In genomic region chr14:59330455-59330854, GRCh38 we compare ENCODE assay signal across 11 cellular contexts.
A peak's percentile ranks its signal among the peaks of the same experiment; 100 is the strongest.
DNase-seq lines count a peak whose midpoint lies in the region; ATAC-seq, FAIRE-seq and TF ChIP-seq lines count a peak whose summit lies in the region.
"Had no signal": no experiment of that assay in that cellular context is flagged by ENCODE, and none has a peak within 500 bp of the region (broad histone marks: within the 10 kb centered on the region; RNA-seq: fewer than 3 reads in every experiment).

No MANE protein-coding gene starts in this region.

- H3K4me1 Mint-ChIP-seq in osteocyte (ENCODE audit: unreplicated experiment): peaks cover 15% of the 10 kb centered on the region

- no peaks in the 10 kb centered on the region for H4K20me1 ChIP-seq in H1 (replicated peaks in 1 of 2; ENCODE audit: control insufficient read depth in 1 of 2, insufficient read depth in 2 of 2, low read length in 2 of 2)
- no peaks in the 10 kb centered on the region for H4K20me1 ChIP-seq in smooth muscle cell (ENCODE audit: low read depth)
- H4K20me1 ChIP-seq in osteoblast (ENCODE audit: insufficient read depth, low read length): no peaks in the 10 kb centered on the region

- H2BK12ac ChIP-seq in H1 (ENCODE audit: low read depth, low read length): peak overlapping the region; percentile 19; the same call in 1 of the 2 replicates

- CTCF ChIA-PET in H1 (lab: Charles Lee; ENCODE audit: partially characterized antibody): interaction anchor here (3.3 kb wide), 1 partner anchor 10 kb away, joined by 9 read pairs; no protein-coding TSS in a partner anchor

- no peak overlapping the region for H3K4ac ChIP-seq in H1 (replicated peaks; ENCODE audit: insufficient read length, low read depth, low read length)

- H3K18ac ChIP-seq in H1 (ENCODE audit: extremely low read depth, low read length): no peak overlapping the region

- DNase-seq in H1 (ENCODE audit: low read depth in 1 of 2, low spot score in 2 of 2): no peak
- DNase-seq in transverse colon: peak; percentile 33
- no peak for DNase-seq in osteocyte (ENCODE audit: extremely low spot score, unreplicated experiment)
- DNase-seq in smooth muscle cell (lab: John Stamatoyannopoulos, UW; ENCODE audit: unreplicated experiment): no peak
- no peak for DNase-seq in osteoblast (ENCODE audit: insufficient read length, low spot score, missing footprints)
- DNase-seq: DMS153, NCI-H774, psoas muscle had no signal

- H3K9me3 Mint-ChIP-seq in osteocyte (ENCODE audit: unreplicated experiment): no peaks in the 10 kb centered on the region

- H3K36me3 Mint-ChIP-seq in osteocyte (ENCODE audit: unreplicated experiment): peaks cover 22% of the 10 kb centered on the region

- peak overlapping the region; percentile 68 for H2BK5ac ChIP-seq in H1 (ENCODE audit: low read depth, low read length)

- H3K14ac ChIP-seq in H1 (ENCODE audit: insufficient read length): no peak overlapping the region

- TF ChIP-seq CTCF in H1 (IDR thresholded peaks at IDR 0.05; ENCODE audit: control extremely low read depth in 1 of 3, insufficient read depth in 1 of 3, low read depth in 1 of 3, low read length in 3 of 3) (no peak), transverse colon (IDR thresholded peaks at IDR 0.05) (no peak), osteocyte (IDR thresholded peaks at IDR 0.05) (no peak), smooth muscle cell (IDR thresholded peaks at IDR 0.05; ENCODE audit: borderline replicate concordance, insufficient read depth, poor library complexity, severe bottlenecking) (no peak), osteoblast (IDR thresholded peaks at IDR 0.05; ENCODE audit: extremely low read depth, low read depth, low read length) (no peak)

- H4K91ac ChIP-seq in H1 (replicated peaks; ENCODE audit: insufficient read length, low read length): no peak overlapping the region

- no peak for TF ChIP-seq RAD21 in H1 (IDR thresholded peaks at IDR 0.05 in 1 of 2, conservative IDR thresholded peaks at IDR 0.05 in 1 of 2; ENCODE audit: low read depth in 2 of 2, low read length in 2 of 2)

- peak overlapping the region; percentile 46; the same call in 1 of the 2 replicates for H2AK5ac ChIP-seq in H1 (ENCODE audit: low read depth, low read length)

- H3K27me3 Mint-ChIP-seq in osteocyte (ENCODE audit: unreplicated experiment): no peaks in the 10 kb centered on the region

- H4K5ac ChIP-seq in H1 (ENCODE audit: insufficient read length, low read depth, low read length): no peak overlapping the region

- H3K4me3 Mint-ChIP-seq in osteocyte (ENCODE audit: unreplicated experiment): no peak overlapping the region

- in situ Hi-C loops in transverse colon (cut with MboI; ENCODE audit: low pct_ligation_motif_present in 1 of 4, low pct_unique_long_range_greater_than_20kb in 1 of 4, low sequenced_read_pairs in 3 of 4): no loop called here

- no peaks in the 10 kb centered on the region for H3K23me2 ChIP-seq in H1 (ENCODE audit: low read depth, low read length)

- no peak for FAIRE-seq in H1 (lab: Jason Lieb, UNC)
- FAIRE-seq: astrocyte had no signal

- POLR2A ChIA-PET in H1 (lab: Charles Lee; ENCODE audit: partially characterized antibody): no interaction called here

- H3K23ac ChIP-seq in H1 (ENCODE audit: insufficient read length): no peak overlapping the region

- no peaks in the 10 kb centered on the region for H3F3A ChIP-seq in smooth muscle cell (ENCODE audit: low read depth)

- H2BK15ac ChIP-seq in H1 (ENCODE audit: low read length): no peak overlapping the region

- 63% methylated on average over 5 of the region's 5 CpGs; no CpG with 5 or more reads in 1 of the 2 experiments for WGBS in H1 (ENCODE audit: extremely low coverage in 1 of 2, insufficient coverage in 1 of 2, insufficient read length in 1 of 2, insufficient replicate concordance in 2 of 2, low coverage in 1 of 2, low lambda C conversion rate in 2 of 2, missing lambda C conversion rate in 1 of 2), 2 experiments
- WGBS in transverse colon (ENCODE audit: low coverage in 1 of 2), 2 donors: 75% methylated on average over 5 of the region's 5 CpGs
- WGBS in smooth muscle cell (ENCODE audit: low lambda C conversion rate): 95% methylated on average over 5 of the region's 5 CpGs

- no peak overlapping the region for H3K27ac Mint-ChIP-seq in osteocyte (ENCODE audit: unreplicated experiment)

- H3K9me3 ChIP-seq in H1 (ENCODE audit: insufficient read depth in 2 of 2, low read depth in 1 of 2, low read length in 1 of 2) (no peaks in the 10 kb centered on the region), transverse colon (no peaks in the 10 kb centered on the region), smooth muscle cell (replicated peaks; ENCODE audit: low read depth) (no peaks in the 10 kb centered on the region), osteoblast (ENCODE audit: low read depth, low read length) (no peaks in the 10 kb centered on the region)
- H3K9me3 ChIP-seq: psoas muscle had no signal

- H3K36me3 ChIP-seq in H1 (ENCODE audit: control insufficient read depth in 2 of 4, insufficient read depth in 4 of 4, low read length in 3 of 4): peaks cover 0 to 10% (median 0%) of the 10 kb centered on the region in 4 experiments; a peak in 3 of 8 replicates
- H3K36me3 ChIP-seq in transverse colon: peaks cover 0 to 5% (median 3%) of the 10 kb centered on the region in 4 donors
- peaks cover 16% of the 10 kb centered on the region for H3K36me3 ChIP-seq in smooth muscle cell (ENCODE audit: low read depth)
- H3K36me3 ChIP-seq in osteoblast (ENCODE audit: insufficient read depth, low read length): peaks cover 20% of the 10 kb centered on the region

- H3K9ac ChIP-seq in H1 (replicated peaks in 1 of 4; ENCODE audit: extremely low read depth in 1 of 4, low read depth in 3 of 4, low read length in 3 of 4) (no peak overlapping the region), smooth muscle cell (ENCODE audit: low read depth) (no peak overlapping the region)

- intact Hi-C loops in transverse colon (cut with DNase I; ENCODE audit: low total_unique reads): no loop called here

- H3K27ac ChIP-seq in H1 (ENCODE audit: low read depth, low read length) (no peak overlapping the region), transverse colon (peak overlapping the region; percentile 27 to 84 (median 68)), smooth muscle cell (ENCODE audit: low read depth) (no peak overlapping the region), osteoblast (ENCODE audit: low read depth, low read length) (no peak overlapping the region)
- H3K27ac ChIP-seq: psoas muscle had no signal

- H3K27me3 ChIP-seq in H1 (replicated peaks in 1 of 4; ENCODE audit: control insufficient read depth in 3 of 4, extremely low read depth in 1 of 4, insufficient read depth in 3 of 4, low read length in 3 of 4) (no peaks in the 10 kb centered on the region), transverse colon (no peaks in the 10 kb centered on the region), smooth muscle cell (ENCODE audit: low read depth) (no peaks in the 10 kb centered on the region), osteoblast (ENCODE audit: insufficient read depth, low read length) (no peaks in the 10 kb centered on the region)

- peak overlapping the region; percentile 38; the same call in 1 of the 2 replicates for H2BK20ac ChIP-seq in H1 (ENCODE audit: low read length)

- H2AFZ ChIP-seq in H1 (ENCODE audit: low read length) (no peak overlapping the region), smooth muscle cell (ENCODE audit: low read depth) (no peak overlapping the region), osteoblast (ENCODE audit: low read length) (no peak overlapping the region)

- no peaks in the 10 kb centered on the region for H3K79me2 ChIP-seq in H1 (ENCODE audit: control insufficient read depth in 1 of 2, insufficient read depth in 2 of 2, low read length in 2 of 2)
- H3K79me2 ChIP-seq in smooth muscle cell (ENCODE audit: low read depth): no peaks in the 10 kb centered on the region
- no peaks in the 10 kb centered on the region for H3K79me2 ChIP-seq in osteoblast (ENCODE audit: insufficient read depth, low read length)

- H3K4me1 ChIP-seq in H1 (replicated peaks in 1 of 4; ENCODE audit: control insufficient read depth in 3 of 4, insufficient read depth in 4 of 4, low read length in 3 of 4) (peaks cover 0 to 15% (median 6%) of the 10 kb centered on the region in 4 experiments; a peak in 3 of 7 replicates), transverse colon (peaks cover 4 to 21% (median 12%) of the 10 kb centered on the region in 4 donors), smooth muscle cell (ENCODE audit: low read depth) (peaks cover 24% of the 10 kb centered on the region), osteoblast (ENCODE audit: insufficient read depth, low read length) (peaks cover 23% of the 10 kb centered on the region)

- H3K4me3 ChIP-seq in H1 (ENCODE audit: extremely low read depth in 1 of 4, insufficient read depth in 2 of 4, low read depth in 3 of 4, low read length in 4 of 4) (no peak overlapping the region), transverse colon (no peak overlapping the region), smooth muscle cell (no peak overlapping the region), osteoblast (ENCODE audit: insufficient read depth, low read length) (no peak overlapping the region)
- H3K4me3 ChIP-seq: psoas muscle had no signal

- H3K56ac ChIP-seq in H1 (replicated peaks; ENCODE audit: insufficient read length, low read depth, low read length): no peak overlapping the region

- TF ChIP-seq POLR2A in H1 (IDR thresholded peaks at IDR 0.05; ENCODE audit: control extremely low read depth in 1 of 2, low read depth in 2 of 2, low read length in 2 of 2) (no peak), transverse colon (IDR thresholded peaks at IDR 0.05) (no peak)

- no peaks in the 10 kb centered on the region for H3K79me1 ChIP-seq in H1 (ENCODE audit: low read depth, low read length)

- H4K8ac ChIP-seq in H1 (ENCODE audit: extremely low read depth, insufficient read depth, low read length): no peak overlapping the region

- H3K4me2 ChIP-seq in H1 (ENCODE audit: insufficient read depth in 1 of 2, low read depth in 2 of 2, low read length in 2 of 2) (peak overlapping the region in 1 of 2 experiments; percentile 12; a peak in 2 of 4 replicates), smooth muscle cell (no peak overlapping the region), osteoblast (ENCODE audit: insufficient read depth, low read length) (no peak overlapping the region)

- no peak overlapping the region for H2BK120ac ChIP-seq in H1 (replicated peaks; ENCODE audit: low read depth, low read length)

- TF ChIP-seq EP300 in H1 (IDR thresholded peaks at IDR 0.05; ENCODE audit: borderline replicate concordance in 1 of 2, low read depth in 2 of 2, low read length in 2 of 2): no peak
- TF ChIP-seq EP300 in transverse colon (IDR thresholded peaks at IDR 0.05; ENCODE audit: low read depth): no peak

- ATAC-seq in GM19463 (IDR thresholded peaks at IDR 0.05; ENCODE audit: unreplicated experiment) (peak; percentile 69), HG03108 (IDR thresholded peaks at IDR 0.05; ENCODE audit: unreplicated experiment) (peak; percentile 64)
- ATAC-seq: psoas muscle had no signal

TF ChIP-seq in H1, 55 proteins besides CTCF, POLR2A, EP300 and RAD21 (continues in another document):
- TF ChIP-seq JUN (IDR thresholded peaks at IDR 0.05; ENCODE audit: low read depth, low read length): no peak

Comparison
In these comparisons a context has a peak if more than half of its experiments do, and no peak if none do; other contexts are left out.
1. H3K27ac ChIP-seq: peak in transverse colon (4 of 4); none in H1 (single experiment), smooth muscle cell (single experiment) and osteoblast (single experiment).